11 cellular contexts compared by ENCODE assay signal in the genomic region with DNA sequence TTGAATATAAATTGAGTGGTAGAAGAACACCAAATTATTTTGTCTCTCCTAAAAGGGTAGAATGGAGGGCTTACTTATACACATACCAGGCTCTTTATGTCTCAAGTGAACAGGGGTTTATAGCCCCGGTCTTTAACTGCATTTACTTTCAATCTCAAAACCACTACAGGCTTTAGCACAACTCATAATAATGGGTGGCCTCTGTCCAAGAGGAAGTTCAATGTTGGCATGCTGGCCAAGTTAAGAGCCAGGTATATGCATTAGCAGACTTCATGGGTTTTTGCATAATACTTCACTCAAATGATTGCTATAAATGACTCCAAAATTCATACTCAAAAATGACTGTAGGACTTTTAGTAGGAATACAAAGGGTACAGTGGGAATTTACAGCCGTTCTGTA.
A peak's percentile ranks its signal among the peaks of the same experiment; 100 is the strongest.
DNase-seq lines count a peak whose midpoint lies in the region; ATAC-seq and TF ChIP-seq lines count a peak whose summit lies in the region.
"Had no signal": no experiment of that assay in that cellular context is flagged by ENCODE, and none has a peak within 500 bp of the region (broad histone marks: within the 10 kb centered on the region; RNA-seq: fewer than 3 reads in every experiment).

No MANE protein-coding gene starts in this region.

- peak; percentile 8 for ATAC-seq in GM21529 (IDR thresholded peaks at IDR 0.05; ENCODE audit: unreplicated experiment)
- ATAC-seq in GM21737 (IDR thresholded peaks at IDR 0.05; ENCODE audit: unreplicated experiment) = no peak
- ATAC-seq in HG03175 (IDR thresholded peaks at IDR 0.05; ENCODE audit: unreplicated experiment) = no peak

- H3K9ac ChIP-seq in colonic mucosa (ENCODE audit: low read depth in 2 of 2, low read length in 2 of 2) = no peak overlapping the region

- H3K4me1 ChIP-seq in colonic mucosa = no peaks in the 10 kb centered on the region

- intact Hi-C loops in colonic mucosa (cut with DNase I) = no loop called here

- no peaks in the 10 kb centered on the region for H3K27me3 ChIP-seq in colonic mucosa
- H3K27me3 ChIP-seq: brain microvascular endothelial cell had no signal

- no peak overlapping the region for H3K27ac ChIP-seq in colonic mucosa
- H3K27ac ChIP-seq: brain microvascular endothelial cell had no signal

- H3K9me3 ChIP-seq in colonic mucosa = no peaks in the 10 kb centered on the region

- no peak overlapping the region for H3K4me3 ChIP-seq in colonic mucosa

- no peaks in the 10 kb centered on the region for H3K36me3 ChIP-seq in colonic mucosa
- H3K36me3 ChIP-seq: brain microvascular endothelial cell had no signal

- no peak for TF ChIP-seq CTCF in colonic mucosa (IDR thresholded peaks at IDR 0.05)

- DNase-seq in Daoy (ENCODE audit: low read depth) (peak; percentile 8), Kasumi-1 (lab: John Stamatoyannopoulos, UW) (peak; percentile 50 to 51), colonic mucosa (peak; percentile 21), iPS-NIHi11 (ENCODE audit: low spot score) (no peak), mesenteric fat pad (ENCODE audit: low spot score) (no peak)
- DNase-seq: glutamatergic neuron, NCI-H446 had no signal

Comparison
In these comparisons a context has a peak if more than half of its experiments do, and no peak if none do; other contexts are left out.
1. DNase-seq: peak in Daoy (single experiment), Kasumi-1 (2 of 2) and colonic mucosa (single experiment); none in iPS-NIHi11 (single experiment) and mesenteric fat pad (single experiment).